Comparison of ENCODE assay signal across 6 cellular contexts in genomic region chr9:38399191-38399590, GRCh38. TPM values are rescaled to one million over a fixed set of nuclear protein-coding genes. Genes with fewer than 3 reads are reported as not detected.
"Had no signal": no experiment of that assay in that cellular context is flagged by ENCODE, and none has a peak within 500 bp of the region (broad histone marks: within the 10 kb centered on the region; RNA-seq: fewer than 3 reads in every experiment).

No MANE protein-coding gene starts in this region.

RNA-seq across cellular contexts. Expression of gene IGFBPL1, which starts 25.1 kb away (rescaled TPM):
- total RNA-seq: naive thymus-derived CD4-positive, alpha-beta T cell; natural killer cell; subcutaneous adipose tissue; transverse colon; ureter; vagina had no signal
- polyA plus RNA-seq: naive thymus-derived CD4-positive, alpha-beta T cell had no signal
